Comparison of ENCODE assay signal across 8 cellular contexts in the genomic region with DNA sequence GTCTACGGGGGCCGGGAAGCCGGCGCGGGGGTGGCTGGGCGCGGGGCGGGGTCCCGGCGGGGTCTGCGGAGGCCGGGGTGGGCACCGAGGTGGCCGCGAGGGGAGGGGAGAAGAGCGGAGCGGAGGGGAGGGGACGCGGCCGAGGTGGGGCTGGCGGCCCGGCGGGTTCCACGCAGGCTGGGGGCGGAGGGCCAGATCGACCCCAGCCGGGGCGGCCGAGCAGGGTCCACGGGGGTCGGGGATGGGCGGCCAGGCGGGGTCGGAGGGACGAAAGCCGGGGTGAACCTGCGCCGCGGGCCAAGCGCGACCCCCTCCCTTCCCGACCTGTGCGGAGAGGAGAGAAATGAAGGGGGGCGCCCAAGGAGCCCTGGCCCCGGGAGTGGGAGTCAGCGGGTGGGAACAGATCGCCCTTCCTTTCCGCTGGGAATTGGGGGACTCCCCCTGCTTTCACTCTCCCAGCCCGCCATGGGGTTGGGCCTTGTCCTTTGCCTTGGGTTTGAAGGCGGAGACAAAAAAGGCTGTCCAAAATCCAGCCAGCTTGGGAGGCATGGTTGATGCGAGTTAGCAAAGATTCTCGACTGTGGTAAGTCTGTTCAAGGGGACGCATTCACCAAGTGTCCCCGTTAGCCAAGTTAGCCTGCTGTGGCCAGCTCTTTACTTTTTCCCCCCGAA. TPM values are rescaled to one million over a fixed set of nuclear protein-coding genes. Genes with fewer than 3 reads are reported as not detected.
DNase-seq lines count a peak whose midpoint lies in the region; ATAC-seq and TF ChIP-seq lines count a peak whose summit lies in the region.

No MANE protein-coding gene starts in this region.

- DNase-seq in AG04449 (ENCODE audit: low read depth, low spot score): no peak
- DNase-seq in T-cell: peak in 13 of 34 experiments; percentile 7 to 50 (median 19)
- DNase-seq in left colon: peak; percentile 73
- peak; percentile 43 for DNase-seq in stimulated activated CD4-positive, alpha-beta T cell treated with anti-CD3 and anti-CD28 coated beads, Interleukin-15, amount 100 ng/mL, for 24 hours
- DNase-seq in NCI-H2107 (lab: John Stamatoyannopoulos, UW): no peak

- ATAC-seq in GM18498 (IDR thresholded peaks at IDR 0.05; ENCODE audit: unreplicated experiment): peak; percentile 17
- ATAC-seq in HG03064 (IDR thresholded peaks at IDR 0.05; ENCODE audit: low read depth, unreplicated experiment): peak; percentile 25
- ATAC-seq in T-cell (replicated peaks in 1 of 4): peak; percentile 25 to 33 (median 28)
- peak; percentile 40 for ATAC-seq in left colon

- H3K27me3 Mint-ChIP-seq in T-cell: no peaks in the 10 kb centered on the region
- peaks cover 4% of the 10 kb centered on the region for H3K27me3 Mint-ChIP-seq in dendritic cell treated with granulocyte-macrophage colony-stimulating factor and Interleukin-4, amounts not matched to agents 40 ng/mL and 50 ng/mL, for 4 days

- peak overlapping the region; percentile 86 for H3K4me3 ChIP-seq in AG04449 (ENCODE audit: low read depth, low read length)

- no peak for TF ChIP-seq CTCF in AG04449 (IDR thresholded peaks at IDR 0.05; ENCODE audit: insufficient read depth, low read length, missing control alignments)

- peak overlapping the region; percentile 84 to 94 for H3K27ac Mint-ChIP-seq in T-cell
- H3K27ac Mint-ChIP-seq in dendritic cell treated with granulocyte-macrophage colony-stimulating factor and Interleukin-4, amounts not matched to agents 40 ng/mL and 50 ng/mL, for 4 days: no peak overlapping the region

- POLR2A ChIA-PET in AG04449 (lab: Yijun Ruan, JAX) (interaction anchor here (1.0 to 4.0 kb wide), 3 partner anchors 11 to 110 kb away, joined by 4 to 13 read pairs (median 4); a partner anchor contains a TSS), T-cell (lab: Charles Lee) (interaction anchor here (0.6 to 1.6 kb wide), 2 partner anchors 53 to 62 kb away, joined by 3 to 10 read pairs; no protein-coding TSS in a partner anchor)

- no peaks in the 10 kb centered on the region for H3K9me3 Mint-ChIP-seq in T-cell
- no peaks in the 10 kb centered on the region for H3K9me3 Mint-ChIP-seq in dendritic cell treated with granulocyte-macrophage colony-stimulating factor and Interleukin-4, amounts not matched to agents 40 ng/mL and 50 ng/mL, for 4 days

- H3K4me3 Mint-ChIP-seq in T-cell: peak overlapping the region; percentile 81 to 82 (median 82)
- peak overlapping the region; percentile 46 for H3K4me3 Mint-ChIP-seq in dendritic cell treated with granulocyte-macrophage colony-stimulating factor and Interleukin-4, amounts not matched to agents 40 ng/mL and 50 ng/mL, for 4 days

- H3K4me1 Mint-ChIP-seq in T-cell: peaks cover 27 to 40% (median 38%) of the 10 kb centered on the region in 3 donors
- peaks cover 61% of the 10 kb centered on the region for H3K4me1 Mint-ChIP-seq in dendritic cell treated with granulocyte-macrophage colony-stimulating factor and Interleukin-4, amounts not matched to agents 40 ng/mL and 50 ng/mL, for 4 days (ENCODE audit: low read depth)

- intact Hi-C loops in dendritic cell treated with granulocyte-macrophage colony-stimulating factor and Interleukin-4, amounts not matched to agents 40 ng/mL and 50 ng/mL, for 4 days (cut with micrococcal nuclease): no loop called here
- intact Hi-C loops in left colon (cut with DNase I, micrococcal nuclease): no loop called here

- CTCF ChIA-PET in AG04449 (lab: Yijun Ruan, JAX): no interaction called here
- CTCF ChIA-PET in T-cell (lab: Charles Lee): interaction anchor here in 1 of 2 donors (0.6 to 0.9 kb wide), 2 partner anchors 21 to 28 kb away, joined by 3 read pairs; no protein-coding TSS in a partner anchor

- H3K36me3 Mint-ChIP-seq in T-cell: no peaks in the 10 kb centered on the region
- no peaks in the 10 kb centered on the region for H3K36me3 Mint-ChIP-seq in dendritic cell treated with granulocyte-macrophage colony-stimulating factor and Interleukin-4, amounts not matched to agents 40 ng/mL and 50 ng/mL, for 4 days (ENCODE audit: low read depth)

RNA-seq across cellular contexts. Expression of a gene that starts 0.5 kb away (rescaled TPM):
- total RNA-seq in T-cell (10 to 100 TPM in 4 of 5 donors, 1 to 10 TPM in 1; 9.0 to 13.8 (median 11.7) TPM), left colon (10 to 100 TPM; 74.0 to 90.1 TPM)

RNA-seq across cellular contexts. Expression of a gene that starts 54.2 kb away (rescaled TPM):
- total RNA-seq in T-cell (100 to 1,000 TPM; 139 to 213 (median 157) TPM), left colon (10 to 100 TPM; 22.1 to 46.5 TPM)

Comparison
In these comparisons a context has a peak if more than half of its experiments do, and no peak if none do; other contexts are left out.
1. DNase-seq: peak in left colon (2 of 2) and stimulated activated CD4-positive, alpha-beta T cell treated with anti-CD3 and anti-CD28 coated beads, Interleukin-15, amount 100 ng/mL, for 24 hours (single experiment); none in AG04449 (single experiment) and NCI-H2107 (single experiment).
2. RNA of a gene that starts 0.5 kb away (total RNA-seq): 74.0 to 90.1 TPM in left colon; 9.0 to 13.8 TPM in T-cell; every median in the first group is over 4 times any median in the second.
3. Peak in every context shown above with its lines, with median percentiles within 50 percentile points of each other: ATAC-seq.